In genomic region chr9:92661127-92661526, GRCh38 we compare ENCODE assay signal across 16 cellular contexts. TPM values are rescaled to one million over a fixed set of nuclear protein-coding genes. Genes with fewer than 3 reads are reported as not detected.
A peak's percentile ranks its signal among the peaks of the same experiment; 100 is the strongest.
DNase-seq lines count a peak whose midpoint lies in the region; ATAC-seq and TF ChIP-seq lines count a peak whose summit lies in the region.
"Had no signal": no experiment of that assay in that cellular context is flagged by ENCODE, and none has a peak within 500 bp of the region (broad histone marks: within the 10 kb centered on the region; RNA-seq: fewer than 3 reads in every experiment).

No MANE protein-coding gene starts in this region.

- no peak overlapping the region for H3K4me2 ChIP-seq in mammary epithelial cell (ENCODE audit: insufficient read depth, low read depth, low read length)

- no peak overlapping the region for H3K4me3 ChIP-seq in mammary epithelial cell (replicated peaks in 1 of 3; ENCODE audit: insufficient read depth in 1 of 3, low read depth in 2 of 3, low read length in 3 of 3)
- no peak overlapping the region for H3K4me3 ChIP-seq in esophagus squamous epithelium
- H3K4me3 ChIP-seq: BLaER1 treated with 17β-estradiol and CSF1 and Interleukin-3, amounts not matched to agents 10 nM and 100 nM; GM23248 had no signal

- H3K27me3 Mint-ChIP-seq in MCF 10A (ENCODE audit: insufficient read depth, unreplicated experiment) (no peaks in the 10 kb centered on the region), T-helper 17 cell (no peaks in the 10 kb centered on the region)
- no peaks in the 10 kb centered on the region for H3K27me3 Mint-ChIP-seq in activated CD4-positive, alpha-beta T cell treated with anti-CD3 and anti-CD28 coated beads, Interleukin-2, amount 10 ng/mL, durations not matched to agents 7 days and 5 days

- no peaks in the 10 kb centered on the region for H3K9me3 Mint-ChIP-seq in MCF 10A (ENCODE audit: unreplicated experiment)
- H3K9me3 Mint-ChIP-seq in activated CD4-positive, alpha-beta T cell treated with anti-CD3 and anti-CD28 coated beads, Interleukin-2, amount 10 ng/mL, durations not matched to agents 7 days and 5 days: no peaks in the 10 kb centered on the region

- CTCF ChIA-PET in MCF 10A (lab: Yijun Ruan, JAX): no interaction called here
- CTCF ChIA-PET in mammary epithelial cell (lab: Charles Lee; ENCODE audit: low non-redundant PET): no interaction called here
- CTCF ChIA-PET in activated CD4-positive, alpha-beta T cell treated with anti-CD3 and anti-CD28 coated beads, Interleukin-2, amount 10 ng/mL, durations not matched to agents 7 days and 5 days (lab: Charles Lee): no interaction called here

- peaks cover 8% of the 10 kb centered on the region for H3K36me3 ChIP-seq in mammary epithelial cell (ENCODE audit: insufficient read depth, low read length)
- H3K36me3 ChIP-seq in esophagus squamous epithelium: peaks cover 6 to 70% (median 9%) of the 10 kb centered on the region in 3 donors

- H3K9ac ChIP-seq in mammary epithelial cell (ENCODE audit: insufficient read depth, low read length): no peak overlapping the region
- H3K9ac ChIP-seq: BLaER1 treated with 17β-estradiol and CSF1 and Interleukin-3, amounts not matched to agents 10 nM and 100 nM; GM23248 had no signal

- BruUV-seq in MCF 10A (replicated peaks; lab: Mats Ljungman, UMichigan) (no TSS peak), mammary epithelial cell (replicated peaks; lab: Mats Ljungman, UMichigan) (no TSS peak)

- no peak for TF ChIP-seq POLR2A in esophagus squamous epithelium (IDR thresholded peaks at IDR 0.05)

- H3K79me2 ChIP-seq in mammary epithelial cell (ENCODE audit: insufficient read depth, low read length): peaks cover 93% of the 10 kb centered on the region

- H3K36me3 Mint-ChIP-seq in MCF 10A (ENCODE audit: insufficient read depth, unreplicated experiment) (peaks cover 43% of the 10 kb centered on the region), T-helper 17 cell (ENCODE audit: low read depth) (no peaks in the 10 kb centered on the region)
- peaks cover 2% of the 10 kb centered on the region for H3K36me3 Mint-ChIP-seq in activated CD4-positive, alpha-beta T cell treated with anti-CD3 and anti-CD28 coated beads, Interleukin-2, amount 10 ng/mL, durations not matched to agents 7 days and 5 days (ENCODE audit: low read depth)

- WGBS in mammary epithelial cell (ENCODE audit: low coverage, missing lambda C conversion rate): 97% methylated on average over 4 of the region's 5 CpGs
- WGBS in esophagus squamous epithelium, 2 donors: 70 to 90% methylated on average over 2 to 3 of the region's 5 CpGs

- H3K27ac Mint-ChIP-seq in MCF 10A (ENCODE audit: low read depth, unreplicated experiment) (peak overlapping the region; percentile 2), T-helper 17 cell (peak overlapping the region; percentile 74)
- no peak overlapping the region for H3K27ac Mint-ChIP-seq in activated CD4-positive, alpha-beta T cell treated with anti-CD3 and anti-CD28 coated beads, Interleukin-2, amount 10 ng/mL, durations not matched to agents 7 days and 5 days

- H3K27ac ChIP-seq in mammary epithelial cell (ENCODE audit: insufficient read depth, low read depth, low read length): no peak overlapping the region
- H3K27ac ChIP-seq in esophagus squamous epithelium: peak overlapping the region in 3 of 4 donors; percentile 3 to 56 (median 26)
- H3K27ac ChIP-seq in substantia nigra (ENCODE audit: low read depth, low read length, poor library complexity, severe bottlenecking): peak overlapping the region; percentile 39
- H3K27ac ChIP-seq: GM23248 had no signal

- no peaks in the 10 kb centered on the region for H3K27me3 ChIP-seq in mammary epithelial cell (ENCODE audit: insufficient read depth, low read length)
- H3K27me3 ChIP-seq in esophagus squamous epithelium: no peaks in the 10 kb centered on the region
- H3K27me3 ChIP-seq: BLaER1 treated with 17β-estradiol and CSF1 and Interleukin-3, amounts not matched to agents 10 nM and 100 nM had no signal

- no peak overlapping the region for H2AFZ ChIP-seq in mammary epithelial cell (ENCODE audit: low read depth, low read length)
- H2AFZ ChIP-seq: GM23248 had no signal

- dilution Hi-C loops in mammary epithelial cell (cut with HindIII; ENCODE audit: low sequenced_read_pairs): no loop called here

- in situ Hi-C loops in mammary epithelial cell (cut with MboI; ENCODE audit: low sequenced_read_pairs in 2 of 2): no loop called here

- H3K4me1 Mint-ChIP-seq in MCF 10A (ENCODE audit: insufficient read depth, unreplicated experiment): peaks cover 14% of the 10 kb centered on the region
- H3K4me1 Mint-ChIP-seq in T-helper 17 cell: peaks cover 25% of the 10 kb centered on the region
- H3K4me1 Mint-ChIP-seq in activated CD4-positive, alpha-beta T cell treated with anti-CD3 and anti-CD28 coated beads, Interleukin-2, amount 10 ng/mL, durations not matched to agents 7 days and 5 days: peaks cover 23% of the 10 kb centered on the region

- H3K9me3 ChIP-seq in mammary epithelial cell (replicated peaks; ENCODE audit: insufficient read depth, low read length): no peaks in the 10 kb centered on the region
- H3K9me3 ChIP-seq in T-helper 17 cell (ENCODE audit: control insufficient read depth, low read length, poor library complexity, severe bottlenecking): no peaks in the 10 kb centered on the region
- no peaks in the 10 kb centered on the region for H3K9me3 ChIP-seq in esophagus squamous epithelium
- H3K9me3 ChIP-seq: BLaER1 treated with 17β-estradiol and CSF1 and Interleukin-3, amounts not matched to agents 10 nM and 100 nM had no signal

- no peak for DNase-seq in MCF 10A (ENCODE audit: unreplicated experiment)
- DNase-seq in mammary epithelial cell: no peak
- DNase-seq in T-helper 17 cell: no peak
- no peak for DNase-seq in esophagus squamous epithelium (lab: John Stamatoyannopoulos, UW)
- DNase-seq in substantia nigra (lab: John Stamatoyannopoulos, UW): no peak
- no peak for DNase-seq in activated CD8-positive, alpha-beta memory T cell treated with anti-CD3 and anti-CD28 coated beads, Interleukin-2, amount 50 U/mL, for 4 hours
- DNase-seq in dedifferentiated amniotic fluid mesenchymal stem cell (ENCODE audit: extremely low spot score): no peak
- no peak for DNase-seq in activated CD4-positive, alpha-beta T cell treated with anti-CD3 and anti-CD28 coated beads, Interleukin-2, amount 10 ng/mL, durations not matched to agents 7 days and 5 days
- DNase-seq: DND-41, GM23248, KBM-7, NCI-H2227 treated with DMSO at 0.1 percent for 48 hours, NCI-H524 treated with DMSO at 0.1 percent for 48 hours had no signal

- ATAC-seq in T-helper 17 cell: no peak
- ATAC-seq: HCT116, Panc1 had no signal

- peaks cover under 1% of the 10 kb centered on the region for H3K4me1 ChIP-seq in mammary epithelial cell (ENCODE audit: insufficient read depth, low read length)
- peaks cover 22 to 87% (median 27%) of the 10 kb centered on the region in 3 donors for H3K4me1 ChIP-seq in esophagus squamous epithelium

- TF ChIP-seq CTCF in MCF 10A (IDR thresholded peaks at IDR 0.05; ENCODE audit: unreplicated experiment) (no peak), mammary epithelial cell (conservative IDR thresholded peaks at IDR 0.05 in 1 of 2, IDR thresholded peaks at IDR 0.05 in 1 of 2; ENCODE audit: extremely low read depth in 1 of 2, insufficient read depth in 1 of 2, low read depth in 1 of 2, low read length in 2 of 2) (no peak), esophagus squamous epithelium (IDR thresholded peaks at IDR 0.05) (no peak)

- H4K20me1 ChIP-seq in mammary epithelial cell (ENCODE audit: insufficient read depth, low read length): no peaks in the 10 kb centered on the region

- H3K4me3 Mint-ChIP-seq in MCF 10A (ENCODE audit: unreplicated experiment) (no peak overlapping the region), T-helper 17 cell (no peak overlapping the region)
- no peak overlapping the region for H3K4me3 Mint-ChIP-seq in activated CD4-positive, alpha-beta T cell treated with anti-CD3 and anti-CD28 coated beads, Interleukin-2, amount 10 ng/mL, durations not matched to agents 7 days and 5 days

- intact Hi-C loops in MCF 10A (cut with micrococcal nuclease) (loop anchor here (1.0 kb wide), 1 partner anchor 8 kb away; no protein-coding TSS in a partner anchor), mammary epithelial cell (cut with micrococcal nuclease) (no loop called here), esophagus squamous epithelium (cut with DNase I) (no loop called here)

- POLR2A ChIA-PET in MCF 10A (lab: Yijun Ruan, JAX): interaction anchor here (0.6 kb wide), 1 partner anchor 405 kb away, joined by 3 read pairs; no protein-coding TSS in a partner anchor
- POLR2A ChIA-PET in activated CD4-positive, alpha-beta T cell treated with anti-CD3 and anti-CD28 coated beads, Interleukin-2, amount 10 ng/mL, durations not matched to agents 7 days and 5 days (lab: Charles Lee): no interaction called here

RNA-seq across cellular contexts. Expression of gene IPPK, which starts 8.8 kb away (rescaled TPM):
- 16.3 and 16.6 TPM in 2 replicates for total RNA-seq in MCF 10A (2022)
- total RNA-seq in mammary epithelial cell: 10 to 100 TPM; 13.4 to 25.0 TPM
- polyA plus RNA-seq in mammary epithelial cell: 25.2 TPM
- polyA minus RNA-seq in mammary epithelial cell: 48.0 TPM
- total RNA-seq in T-helper 17 cell: 1 to 10 TPM; 6.3 to 7.1 TPM
- total RNA-seq in esophagus squamous epithelium: 10 to 100 TPM; 41.8 to 86.9 (median 46.1) TPM
- 10 to 100 TPM in 1 of 2 experiments, 1 to 10 TPM in 1; 9.6 to 10.9 TPM for total RNA-seq in activated CD4-positive, alpha-beta T cell treated with anti-CD3 and anti-CD28 coated beads, Interleukin-2, amount 10 ng/mL, durations not matched to agents 7 days and 5 days
